Comparison of ENCODE assay signal across 22 cellular contexts in the genomic region with DNA sequence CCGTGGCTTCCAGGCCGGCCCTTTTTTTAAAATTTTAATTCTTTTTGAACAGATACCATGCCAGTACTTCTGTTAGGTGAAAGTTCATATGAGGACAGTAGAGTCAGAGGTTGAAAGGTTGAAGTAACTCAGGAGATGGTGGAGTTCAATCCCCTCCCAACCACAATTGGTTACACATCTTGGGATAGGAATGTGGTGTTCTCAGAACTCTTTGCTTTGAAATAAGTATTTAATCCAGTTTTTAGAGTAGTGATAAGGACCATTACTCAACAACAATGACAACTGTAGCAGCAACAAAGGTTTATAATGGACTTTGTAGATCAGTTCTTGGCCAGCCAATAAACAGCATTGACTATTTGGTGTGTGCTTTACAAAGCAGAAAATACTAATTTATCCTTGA.
DNase-seq lines count a peak whose midpoint lies in the region; ATAC-seq and TF ChIP-seq lines count a peak whose summit lies in the region.
"Had no signal": no experiment of that assay in that cellular context is flagged by ENCODE, and none has a peak within 500 bp of the region (broad histone marks: within the 10 kb centered on the region; RNA-seq: fewer than 3 reads in every experiment).

No MANE protein-coding gene starts in this region.

- H3K27ac ChIP-seq in left ventricle myocardium inferior (replicated peaks) (peak overlapping the region; percentile 81), heart left ventricle (peak overlapping the region in 4 of 12 donors; percentile 1 to 66 (median 7)), PC-9 (no peak overlapping the region)
- no peak overlapping the region for H3K27ac ChIP-seq in effector memory CD4-positive, alpha-beta T cell (ENCODE audit: insufficient read depth, low read length, poor library complexity, severe bottlenecking)
- H3K27ac ChIP-seq: BLaER1, RWPE1 had no signal

- TF ChIP-seq POLR2A in heart left ventricle (IDR thresholded peaks at IDR 0.05): no peak

- H3K4me3 ChIP-seq in left ventricle myocardium inferior (no peak overlapping the region), heart left ventricle (no peak overlapping the region), PC-9 (no peak overlapping the region), fibroblast of mammary gland (ENCODE audit: control insufficient read depth, low read depth, low read length) (no peak overlapping the region)
- H3K4me3 ChIP-seq in effector memory CD4-positive, alpha-beta T cell (ENCODE audit: insufficient read depth, low read depth, low read length, poor library complexity, severe bottlenecking): no peak overlapping the region
- H3K4me3 ChIP-seq: BLaER1 had no signal

- H3K27me3 Mint-ChIP-seq in nephron progenitor cell (ENCODE audit: low read depth, poor library complexity): no peaks in the 10 kb centered on the region
- H3K27me3 Mint-ChIP-seq: IgD-negative memory B cell had no signal

- no peaks in the 10 kb centered on the region for H3K27me3 ChIP-seq in left ventricle myocardium inferior (ENCODE audit: low read depth)
- H3K27me3 ChIP-seq in heart left ventricle: no peaks in the 10 kb centered on the region
- H3K27me3 ChIP-seq in PC-9 (ENCODE audit: insufficient read depth, low read depth): no peaks in the 10 kb centered on the region
- H3K27me3 ChIP-seq in effector memory CD4-positive, alpha-beta T cell (replicated peaks; ENCODE audit: control insufficient read depth, insufficient read depth, low read length, poor library complexity, severe bottlenecking): no peaks in the 10 kb centered on the region
- H3K27me3 ChIP-seq: BLaER1 had no signal

- no peaks in the 10 kb centered on the region for H4K20me1 ChIP-seq in PC-9 (ENCODE audit: insufficient read depth)
- H4K20me1 ChIP-seq: BLaER1 had no signal

- BruUV-seq in PC-9 (replicated peaks; lab: Mats Ljungman, UMichigan): no TSS peak

- 0 out of 2 replicates have a peak, but pooled peaks cover 4% of the 10 kb centered on the region for H3F3A ChIP-seq in PC-9 (ENCODE audit: insufficient read depth, low read depth)

- peaks cover 4% of the 10 kb centered on the region for H3K36me3 ChIP-seq in left ventricle myocardium inferior
- peaks cover 0 to 32% (median 0%) of the 10 kb centered on the region in 9 donors for H3K36me3 ChIP-seq in heart left ventricle
- H3K36me3 ChIP-seq in PC-9 (ENCODE audit: low read depth): no peaks in the 10 kb centered on the region
- no peaks in the 10 kb centered on the region for H3K36me3 ChIP-seq in effector memory CD4-positive, alpha-beta T cell (ENCODE audit: control insufficient read depth, insufficient read depth, low read length)
- H3K36me3 ChIP-seq: BLaER1 had no signal

- WGBS in heart left ventricle, 4 donors: 61 to 85% (median 82%) methylated on average over 2 of the region's 2 CpGs

- no peak for ATAC-seq in heart left ventricle
- ATAC-seq: CD8-positive, alpha-beta T cell had no signal

- POLR2A ChIA-PET in PC-9 (lab: Charles Lee; ENCODE audit: unreplicated experiment): no interaction called here

- H3K9me3 ChIP-seq in left ventricle myocardium inferior (replicated peaks) (no peaks in the 10 kb centered on the region), heart left ventricle (no peaks in the 10 kb centered on the region), PC-9 (ENCODE audit: insufficient read depth, low read depth) (no peaks in the 10 kb centered on the region)
- H3K9me3 ChIP-seq in effector memory CD4-positive, alpha-beta T cell (ENCODE audit: control insufficient read depth, low read length): no peaks in the 10 kb centered on the region
- H3K9me3 ChIP-seq: BLaER1 had no signal

- H2AFZ ChIP-seq in PC-9: no peak overlapping the region

- H3K9me3 Mint-ChIP-seq in nephron progenitor cell: no peaks in the 10 kb centered on the region
- H3K9me3 Mint-ChIP-seq: CD8-positive, alpha-beta T cell; IgD-negative memory B cell had no signal

- TF ChIP-seq CTCF in left ventricle myocardium inferior (IDR thresholded peaks at IDR 0.05; ENCODE audit: borderline replicate concordance) (no peak), heart left ventricle (IDR thresholded peaks at IDR 0.05) (no peak), PC-9 (conservative IDR thresholded peaks at IDR 0.05) (no peak), fibroblast of mammary gland (conservative IDR thresholded peaks at IDR 0.05; ENCODE audit: control insufficient read depth, insufficient read depth, low read depth, low read length) (no peak), nephron progenitor cell (IDR thresholded peaks at IDR 0.05) (no peak)

- H3K4me1 Mint-ChIP-seq in nephron progenitor cell: peaks cover 21% of the 10 kb centered on the region

- intact Hi-C loops in left ventricle myocardium inferior (cut with micrococcal nuclease): no loop called here
- intact Hi-C loops in heart left ventricle (cut with DNase I): loop anchor here in 6 of 10 donors (5.0 to 10.0 kb wide), 3 partner anchors 141 to 274 kb away; no protein-coding TSS in a partner anchor
- intact Hi-C loops in PC-9 (cut with micrococcal nuclease; ENCODE audit: unreplicated experiment): loop anchor here (10.0 kb wide), 2 partner anchors 731 to 1299 kb away; no protein-coding TSS in a partner anchor

- H3K4me1 ChIP-seq in left ventricle myocardium inferior (peaks cover 85% of the 10 kb centered on the region), heart left ventricle (peaks cover 0 to 71% (median 36%) of the 10 kb centered on the region in 12 donors), PC-9 (replicated peaks; ENCODE audit: insufficient read depth) (peaks cover 28% of the 10 kb centered on the region)
- H3K4me1 ChIP-seq in effector memory CD4-positive, alpha-beta T cell (ENCODE audit: control insufficient read depth, insufficient read depth, low read length, poor library complexity, severe bottlenecking): no peaks in the 10 kb centered on the region

- no peaks in the 10 kb centered on the region for H3K36me3 Mint-ChIP-seq in nephron progenitor cell (ENCODE audit: low read depth)

- no peak overlapping the region for H3K4me3 Mint-ChIP-seq in nephron progenitor cell
- H3K4me3 Mint-ChIP-seq: CD8-positive, alpha-beta T cell had no signal

- CTCF ChIA-PET in PC-9 (lab: Charles Lee): no interaction called here

- no peak overlapping the region for H3K27ac Mint-ChIP-seq in nephron progenitor cell
- H3K27ac Mint-ChIP-seq: IgD-negative memory B cell had no signal

- no peaks in the 10 kb centered on the region for H3K9me2 ChIP-seq in PC-9 (ENCODE audit: insufficient read depth)

- no peak for DNase-seq in left ventricle myocardium inferior
- DNase-seq in heart left ventricle: no peak
- no peak for DNase-seq in PC-9
- peak; percentile 49 for DNase-seq in fibroblast of mammary gland (ENCODE audit: low read depth)
- DNase-seq in Ammon's horn (ENCODE audit: low spot score): no peak
- DNase-seq in effector memory CD4-positive, alpha-beta T cell: no peak
- no peak for DNase-seq in superior temporal gyrus (ENCODE audit: extremely low spot score)
- DNase-seq in nephron progenitor cell: no peak
- DNase-seq: 8988T; CD8-positive, alpha-beta T cell; DMS79; GDM1; H7; Kasumi-1; NCI-H1105 treated with DMSO at 0.1 percent for 48 hours; NCI-H187; NCI-H446; NCI-H69; NK-92 treated with Interleukin-12 subunit alpha and Interleukin-12 subunit beta, amount 100 ng/mL, for 24 hours had no signal

- H3K79me2 ChIP-seq in PC-9 (ENCODE audit: low read depth): no peaks in the 10 kb centered on the region

- H3K4me2 ChIP-seq in PC-9: peak overlapping the region; percentile 39; the same call in 1 of the 2 replicates
- H3K4me2 ChIP-seq: BLaER1 had no signal
